12 cellular contexts compared by ENCODE assay signal in genomic region chr2:202009563-202009962, GRCh38. TPM values are rescaled to one million over a fixed set of nuclear protein-coding genes. Genes with fewer than 3 reads are reported as not detected.
DNase-seq lines count a peak whose midpoint lies in the region; ATAC-seq and TF ChIP-seq lines count a peak whose summit lies in the region.
"Had no signal": no experiment of that assay in that cellular context is flagged by ENCODE, and none has a peak within 500 bp of the region (broad histone marks: within the 10 kb centered on the region; RNA-seq: fewer than 3 reads in every experiment).

No MANE protein-coding gene starts in this region.

- H3K4me1 ChIP-seq in heart left ventricle, result peaks cover 0 to 32% (median 12%) of the 10 kb centered on the region in 12 donors
- peaks cover 11 to 22% (median 17%) of the 10 kb centered on the region in 4 donors for H3K4me1 ChIP-seq in esophagus muscularis mucosa
- peaks cover 3% of the 10 kb centered on the region for H3K4me1 ChIP-seq in upper lobe of right lung

- TF ChIP-seq EP300 in esophagus muscularis mucosa (IDR thresholded peaks at IDR 0.05), result no peak

- H3K36me3 Mint-ChIP-seq in nephron (ENCODE audit: low read depth), result no peaks in the 10 kb centered on the region

- TF ChIP-seq CTCF in heart left ventricle (IDR thresholded peaks at IDR 0.05) (no peak), esophagus muscularis mucosa (IDR thresholded peaks at IDR 0.05) (no peak), nephron (IDR thresholded peaks at IDR 0.05; ENCODE audit: unreplicated experiment in 3 of 3) (no peak), upper lobe of right lung (IDR thresholded peaks at IDR 0.05) (no peak)

- H3K27me3 ChIP-seq in heart left ventricle, result peaks cover 0 to 7% (median 0%) of the 10 kb centered on the region in 9 donors
- no peaks in the 10 kb centered on the region for H3K27me3 ChIP-seq in esophagus muscularis mucosa
- H3K27me3 ChIP-seq in upper lobe of right lung, result no peaks in the 10 kb centered on the region

- TF ChIP-seq POLR2A in heart left ventricle (IDR thresholded peaks at IDR 0.05), result no peak
- no peak for TF ChIP-seq POLR2A in esophagus muscularis mucosa (IDR thresholded peaks at IDR 0.05; ENCODE audit: low read depth)

- H3K4me1 Mint-ChIP-seq in nephron, result peaks cover 70% of the 10 kb centered on the region

- H3K36me3 ChIP-seq in heart left ventricle (no peaks in the 10 kb centered on the region), esophagus muscularis mucosa (no peaks in the 10 kb centered on the region), upper lobe of right lung (no peaks in the 10 kb centered on the region)

- H3K9me3 Mint-ChIP-seq in nephron, result no peaks in the 10 kb centered on the region

- H3K27me3 Mint-ChIP-seq in nephron (ENCODE audit: low read depth), result no peaks in the 10 kb centered on the region

- H3K9me3 ChIP-seq in heart left ventricle, result no peaks in the 10 kb centered on the region
- H3K9me3 ChIP-seq in esophagus muscularis mucosa, result no peaks in the 10 kb centered on the region
- H3K9me3 ChIP-seq in upper lobe of right lung, result no peaks in the 10 kb centered on the region

- intact Hi-C loops in heart left ventricle (cut with DNase I) (no loop called here), cardiac septum (cut with DNase I) (loop anchor here (2.0 kb wide), 1 partner anchor 39 kb away; no protein-coding TSS in a partner anchor), esophagus muscularis mucosa (cut with DNase I) (no loop called here), upper lobe of right lung (cut with DNase I) (no loop called here)

- H3K4me3 ChIP-seq in heart left ventricle, result no peak overlapping the region
- H3K4me3 ChIP-seq in esophagus muscularis mucosa, result no peak overlapping the region
- no peak overlapping the region for H3K4me3 ChIP-seq in upper lobe of right lung
- H3K4me3 ChIP-seq: GM23248 had no signal

- no peak for DNase-seq in heart left ventricle
- DNase-seq in cardiac septum (ENCODE audit: low spot score), result no peak
- no peak for DNase-seq in esophagus muscularis mucosa (ENCODE audit: extremely low spot score)
- DNase-seq in upper lobe of right lung, result no peak
- DNase-seq in NCI-H1092 treated with DMSO at 0.1 percent for 48 hours (lab: John Stamatoyannopoulos, UW), result no peak
- DNase-seq in NCI-H2227 (lab: John Stamatoyannopoulos, UW; ENCODE audit: unreplicated experiment), result no peak
- DNase-seq: DMS 273 treated with DMSO at 0.1 percent for 48 hours had no signal

- ATAC-seq in heart left ventricle, result peak in 1 of 4 donors; percentile 7
- ATAC-seq in upper lobe of right lung, result no peak
- ATAC-seq: HCT116 had no signal

- H3K27ac Mint-ChIP-seq in nephron, result peak overlapping the region; percentile 71 to 84 (median 77)

- 55 to 82% (median 64%) methylated on average over 7 of the region's 7 CpGs for WGBS in heart left ventricle, 4 donors
- 83% methylated on average over 7 of the region's 7 CpGs for WGBS in esophagus muscularis mucosa

- no peak overlapping the region for H3K4me3 Mint-ChIP-seq in nephron

- H3K27ac ChIP-seq in heart left ventricle, result peak overlapping the region; percentile 46 to 96 (median 78)
- H3K27ac ChIP-seq in esophagus muscularis mucosa (replicated peaks in 1 of 4), result peak overlapping the region; percentile 22 to 73 (median 69)
- peak overlapping the region; percentile 36 for H3K27ac ChIP-seq in upper lobe of right lung
- H3K27ac ChIP-seq: 22Rv1, GM23248, HL-60 had no signal

RNA-seq across cellular contexts. Expression of gene FZD7, which starts 24.1 kb away (rescaled TPM):
- total RNA-seq in heart left ventricle (10 to 100 TPM; 11.3 to 42.0 (median 25.5) TPM), cardiac septum (34.7 TPM), esophagus muscularis mucosa (10 to 100 TPM; 51.5 to 67.7 (median 57.7) TPM), upper lobe of right lung (13.6 TPM)
- 1 to 10 TPM; 1.7 to 8.8 TPM for polyA plus RNA-seq in heart left ventricle
